In the genomic region with DNA sequence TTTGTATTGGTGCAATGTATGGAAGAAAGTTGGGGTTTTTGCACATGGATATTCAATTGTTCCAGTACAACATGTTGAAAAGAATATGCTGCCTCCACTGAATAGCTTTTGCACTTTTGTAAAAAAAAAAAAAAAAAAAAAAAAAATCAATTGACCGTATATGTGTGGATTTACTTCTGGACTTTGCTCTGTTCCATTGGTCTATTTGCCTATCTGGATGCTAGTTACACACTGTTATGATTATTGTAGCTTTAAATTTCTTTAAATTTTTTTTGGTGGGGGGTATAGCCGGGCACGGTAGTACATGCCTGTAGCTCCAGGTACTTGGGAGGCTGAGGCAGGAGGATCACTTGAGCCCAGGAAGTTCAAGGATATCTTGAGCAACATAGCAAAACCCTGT, we compare ENCODE assay signal across 31 cellular contexts.
"Had no signal": no experiment of that assay in that cellular context is flagged by ENCODE, and none has a peak within 500 bp of the region (broad histone marks: within the 10 kb centered on the region; RNA-seq: fewer than 3 reads in every experiment).

No MANE protein-coding gene starts in this region.

- H3K4me3 ChIP-seq: adrenal gland, body of pancreas, breast epithelium had no signal

- H3K27me3 ChIP-seq: adrenal gland, body of pancreas, brain microvascular endothelial cell, breast epithelium had no signal

- H3K36me3 ChIP-seq: adrenal gland, brain microvascular endothelial cell, breast epithelium had no signal

- ATAC-seq: activated CD4-positive, alpha-beta T cell treated with anti-CD3 and anti-CD28 coated beads for 36 hours; activated CD8-positive, alpha-beta T cell treated with anti-CD3 and anti-CD28 coated beads for 36 hours; activated naive CD4-positive, alpha-beta T cell treated with anti-CD3 and anti-CD28 coated beads, Interleukin-2, amount 50 U/mL, for 72 hours; activated T-cell treated with anti-CD3 and anti-CD28 coated beads, Interleukin-2, amount 50 U/mL, for 4 hours; activated T-cell treated with anti-CD3 and anti-CD28 coated beads, Interleukin-2, amount 50 U/mL, for 72 hours; activated T-helper 17 cell treated with anti-CD3 and anti-CD28 coated beads, Interleukin-2, amount 50 U/mL, for 72 hours; body of pancreas had no signal

- H3K27ac ChIP-seq: adrenal gland, body of pancreas, brain microvascular endothelial cell, breast epithelium, VCaP had no signal

- H3K4me1 ChIP-seq: adrenal gland, body of pancreas, breast epithelium had no signal

- DNase-seq: activated B cell treated with CpG ODN at 0.5 μM for 24 hours; activated CD4-positive, alpha-beta T cell treated with anti-CD3 and anti-CD28 coated beads for 1 hour; activated CD4-positive, alpha-beta T cell treated with anti-CD3 and anti-CD28 coated beads for 36 hours; activated CD4-positive, alpha-beta T cell treated with anti-CD3 and anti-CD28 coated beads for 48 hours; activated CD4-positive, alpha-beta T cell treated with anti-CD3 and anti-CD28 coated beads, Interleukin-2, amount 10 ng/mL, durations not matched to agents 7 days and 5 days; activated CD4-positive, alpha-beta T cell treated with anti-CD3 and anti-CD28 coated beads, Interleukin-2, amount 50 U/mL, for 48 hours; activated CD8-positive, alpha-beta memory T cell treated with anti-CD3 and anti-CD28 coated beads, Interleukin-2, amount 50 U/mL, for 4 hours; activated CD8-positive, alpha-beta T cell treated with anti-CD3 and anti-CD28 coated beads for 36 hours; activated effector memory CD4-positive, alpha-beta T cell treated with anti-CD3 and anti-CD28 coated beads, Interleukin-2, amount 50 U/mL, for 16 hours; activated gamma-delta T cell treated with Interleukin-2 at 50 U/mL for 16 hours; activated naive CD4-positive, alpha-beta T cell; activated naive CD4-positive, alpha-beta T cell treated with anti-CD3 and anti-CD28 coated beads for 36 hours; activated naive CD4-positive, alpha-beta T cell treated with anti-CD3 and anti-CD28 coated beads, Interleukin-2, amount 50 U/mL, for 16 hours; activated naive CD8-positive, alpha-beta T cell treated with anti-CD3 and anti-CD28 coated beads for 36 hours; activated T-cell treated with anti-CD3 and anti-CD28 coated beads for 4 hours; activated T-cell treated with anti-CD3 and anti-CD28 coated beads, Interleukin-2, amount 50 U/mL, for 1 hour; activated T-cell treated with anti-CD3 and anti-CD28 coated beads, Interleukin-2, amount 50 U/mL, for 4 hours; activated T-cell treated with anti-CD3 and anti-CD28 coated beads, Interleukin-2, amount 50 U/mL, for 72 hours; adrenal gland; amniotic stem cell; aorta; body of pancreas; brain microvascular endothelial cell; central memory CD4-positive, alpha-beta T cell; T-helper 1 cell; T-helper 2 cell; T-helper 9 cell had no signal
